ENCODE assay signal across 16 cellular contexts in genomic region chr10:88256013-88256680, GRCh38.
A peak's percentile ranks its signal among the peaks of the same experiment; 100 is the strongest.
DNase-seq lines count a peak whose midpoint lies in the region; ATAC-seq and TF ChIP-seq lines count a peak whose summit lies in the region.
"Had no signal": no experiment of that assay in that cellular context is flagged by ENCODE, and none has a peak within 500 bp of the region (broad histone marks: within the 10 kb centered on the region; RNA-seq: fewer than 3 reads in every experiment).

No MANE protein-coding gene starts in this region.

- H3K9me3 ChIP-seq in heart left ventricle (peaks cover 0 to 3% (median 0%) of the 10 kb centered on the region in 12 donors), vagina (no peaks in the 10 kb centered on the region)

- H3K9me3 Mint-ChIP-seq in natural killer cell, result no peaks in the 10 kb centered on the region
- H3K9me3 Mint-ChIP-seq: activated naive CD4-positive, alpha-beta T cell treated with anti-CD3 and anti-CD28 coated beads for 36 hours; stimulated activated naive CD8-positive, alpha-beta T cell treated with anti-CD3 and anti-CD28 coated beads, Interleukin-15, Interleukin-2, amounts not matched to agents 100 ng/mL and 50 ng/mL, for 24 hours had no signal

- H3K27me3 Mint-ChIP-seq in natural killer cell (ENCODE audit: low read depth in 2 of 2), result peaks cover 5 to 13% of the 10 kb centered on the region in 2 donors
- H3K27me3 Mint-ChIP-seq: stimulated activated naive CD8-positive, alpha-beta T cell treated with anti-CD3 and anti-CD28 coated beads, Interleukin-15, Interleukin-2, amounts not matched to agents 100 ng/mL and 50 ng/mL, for 24 hours had no signal

- H3K4me3 ChIP-seq in brain microvascular endothelial cell (ENCODE audit: low read depth, low read length) (peak overlapping the region; percentile 12), heart left ventricle (peak overlapping the region in 4 of 12 donors; percentile 0 to 22 (median 12)), vagina (peak overlapping the region in 1 of 2 donors; percentile 4)
- H3K4me3 ChIP-seq: cardiac muscle cell, smooth muscle cell had no signal

- H3K27me3 ChIP-seq in brain microvascular endothelial cell (replicated peaks) (no peaks in the 10 kb centered on the region), heart left ventricle (no peaks in the 10 kb centered on the region), vagina (no peaks in the 10 kb centered on the region)
- H3K27me3 ChIP-seq: cardiac muscle cell had no signal

- peaks cover 0 to 40% (median 4%) of the 10 kb centered on the region in 12 donors for H3K4me1 ChIP-seq in heart left ventricle
- H3K4me1 ChIP-seq in vagina, result peaks cover 31% of the 10 kb centered on the region

- in situ Hi-C loops in brain microvascular endothelial cell (cut with HindIII; ENCODE audit: low pct_ligation_motif_present, low sequenced_read_pairs), result no loop called here

- no peaks in the 10 kb centered on the region for H3K36me3 ChIP-seq in brain microvascular endothelial cell (replicated peaks)
- no peaks in the 10 kb centered on the region for H3K36me3 ChIP-seq in heart left ventricle
- H3K36me3 ChIP-seq in vagina, result no peaks in the 10 kb centered on the region
- H3K36me3 ChIP-seq: cardiac muscle cell had no signal

- no peak for TF ChIP-seq POLR2A in heart left ventricle (IDR thresholded peaks at IDR 0.05)
- TF ChIP-seq POLR2A in vagina (IDR thresholded peaks at IDR 0.05), result no peak

- H3K4me3 Mint-ChIP-seq in natural killer cell, result no peak overlapping the region
- H3K4me3 Mint-ChIP-seq: activated naive CD4-positive, alpha-beta T cell treated with anti-CD3 and anti-CD28 coated beads for 36 hours; stimulated activated naive CD8-positive, alpha-beta T cell treated with anti-CD3 and anti-CD28 coated beads, Interleukin-15, Interleukin-2, amounts not matched to agents 100 ng/mL and 50 ng/mL, for 24 hours had no signal

- H3K36me3 Mint-ChIP-seq in natural killer cell, result no peaks in the 10 kb centered on the region

- intact Hi-C loops in heart left ventricle (cut with DNase I), result loop anchor here in 5 of 10 donors (2.0 to 10.0 kb wide), 7 partner anchors 109 to 394 kb away; partner anchors contain the start of genes KLLN (in 2 of the 5) and PTEN (in 2 of the 5)
- intact Hi-C loops in sciatic nerve (cut with DNase I), result no loop called here
- intact Hi-C loops in vagina (cut with DNase I), result loop anchor here (5.0 kb wide), 1 partner anchor 99 kb away; no protein-coding TSS in a partner anchor
- intact Hi-C loops in natural killer cell (cut with micrococcal nuclease), result no loop called here

- DNase-seq in brain microvascular endothelial cell (peak; percentile 36), heart left ventricle (peak; percentile 79 to 86 (median 82)), sciatic nerve (ENCODE audit: low spot score) (peak; percentile 74), vagina (ENCODE audit: extremely low spot score in 2 of 2) (peak in 1 of 2 donors; percentile 91), NCI-H446 treated with DMSO at 0.1 percent for 48 hours (lab: John Stamatoyannopoulos, UW) (no peak), natural killer cell (no peak), NCI-H1694 (lab: John Stamatoyannopoulos, UW) (no peak)
- DNase-seq: activated naive CD4-positive, alpha-beta T cell treated with anti-CD3 and anti-CD28 coated beads for 36 hours; C1 segment of cervical spinal cord; KG1; NCI-H1105 treated with DMSO at 0.1 percent for 48 hours; NCI-H226; SHP77 had no signal

- H3K27ac Mint-ChIP-seq in natural killer cell, result no peak overlapping the region
- H3K27ac Mint-ChIP-seq: activated naive CD4-positive, alpha-beta T cell treated with anti-CD3 and anti-CD28 coated beads for 36 hours; stimulated activated naive CD8-positive, alpha-beta T cell treated with anti-CD3 and anti-CD28 coated beads, Interleukin-15, Interleukin-2, amounts not matched to agents 100 ng/mL and 50 ng/mL, for 24 hours had no signal

- TF ChIP-seq CTCF in brain microvascular endothelial cell (IDR thresholded peaks at IDR 0.05; ENCODE audit: low read depth, low read length, missing control alignments), result no peak
- no peak for TF ChIP-seq CTCF in heart left ventricle (IDR thresholded peaks at IDR 0.05)
- TF ChIP-seq CTCF in vagina (IDR thresholded peaks at IDR 0.05), result no peak
- no peak for TF ChIP-seq CTCF in natural killer cell (IDR thresholded peaks at IDR 0.05)

- no peak overlapping the region for H3K27ac ChIP-seq in brain microvascular endothelial cell
- peak overlapping the region; percentile 59 to 89 (median 74) for H3K27ac ChIP-seq in heart left ventricle
- H3K27ac ChIP-seq in vagina, result peak overlapping the region; percentile 79
- H3K27ac ChIP-seq: cardiac muscle cell had no signal

- peak; percentile 82 to 89 (median 85) for ATAC-seq in heart left ventricle
- ATAC-seq in sciatic nerve, result peak; percentile 93
- ATAC-seq in natural killer cell, result no peak

- H3K4me1 Mint-ChIP-seq in natural killer cell, result no peaks in the 10 kb centered on the region

- WGBS in heart left ventricle, 4 donors, result 69 to 75% (median 72%) methylated on average over 20 of the region's 20 CpGs

Comparison
In these comparisons a context has a peak if more than half of its experiments do, and no peak if none do; other contexts are left out.
1. DNase-seq: peak in brain microvascular endothelial cell (single experiment), heart left ventricle (5 of 5) and sciatic nerve (single experiment); none in NCI-H446 treated with DMSO at 0.1 percent for 48 hours (single experiment), natural killer cell (single experiment) and NCI-H1694 (single experiment).
2. ATAC-seq: peak in heart left ventricle (4 of 4) and sciatic nerve (single experiment); none in natural killer cell (0 of 3).